Comparison of ENCODE assay signal across 30 cellular contexts in genomic region chr12:92765871-92766270, GRCh38.
"Had no signal": no experiment of that assay in that cellular context is flagged by ENCODE, and none has a peak within 500 bp of the region (broad histone marks: within the 10 kb centered on the region; RNA-seq: fewer than 3 reads in every experiment).

No MANE protein-coding gene starts in this region.

- H3K27me3 Mint-ChIP-seq: activated CD4-positive, alpha-beta T cell treated with anti-CD3 and anti-CD28 coated beads for 36 hours; activated CD4-positive, alpha-beta T cell treated with anti-CD3 and anti-CD28 coated beads, Interleukin-2, amount 10 ng/mL, durations not matched to agents 7 days and 5 days; brain had no signal

- H3K9me3 ChIP-seq: Peyer's patch, SJSA1, SK-N-SH had no signal

- H3K9me3 Mint-ChIP-seq: activated CD4-positive, alpha-beta T cell treated with anti-CD3 and anti-CD28 coated beads, Interleukin-2, amount 10 ng/mL, durations not matched to agents 7 days and 5 days; activated naive CD4-positive, alpha-beta T cell treated with anti-CD3 and anti-CD28 coated beads, Interleukin-2, amount 50 U/mL, for 24 hours; activated T-cell treated with anti-CD3 and anti-CD28 coated beads, Interleukin-2, amount 50 U/mL, for 24 hours; activated T-helper 2 cell treated with anti-CD3 and anti-CD28 coated beads, Interferon-gamma antibody, Interleukin-2, Interleukin-4, amounts not matched to agents 10 μg/mL and 5 μg/mL and 100 μg/mL, durations not matched to agents 14 hours and 24 hours and 36 hours; T-helper 1 cell treated with Interleukin-12 subunit alpha and Interleukin-12 subunit beta and Interleukin-4 antibody, amounts not matched to agents 30 μg/mL and 1 μg/mL, for 36 hours; T-helper 2 cell treated with Interferon-gamma antibody and Interleukin-4, amounts not matched to agents 5 μg/mL and 100 μg/mL, for 36 hours had no signal

- H3K27ac Mint-ChIP-seq: activated CD4-positive, alpha-beta T cell treated with anti-CD3 and anti-CD28 coated beads for 36 hours; activated CD4-positive, alpha-beta T cell treated with anti-CD3 and anti-CD28 coated beads, Interleukin-2, amount 10 ng/mL, durations not matched to agents 7 days and 5 days; activated CD8-positive, alpha-beta T cell treated with anti-CD3 and anti-CD28 coated beads, Interleukin-2, amount 10 ng/mL, durations not matched to agents 7 days and 5 days; activated naive CD4-positive, alpha-beta T cell treated with anti-CD3 and anti-CD28 coated beads, Interleukin-2, amount 50 U/mL, for 24 hours; activated naive CD8-positive, alpha-beta T cell treated with anti-CD3 and anti-CD28 coated beads, Interleukin-2, amount 10 ng/mL, durations not matched to agents 7 days and 5 days; activated T-cell treated with anti-CD3 and anti-CD28 coated beads, Interleukin-2, amount 50 U/mL, for 24 hours; activated T-helper 2 cell treated with anti-CD3 and anti-CD28 coated beads, Interferon-gamma antibody, Interleukin-2, Interleukin-4, amounts not matched to agents 10 μg/mL and 5 μg/mL and 100 μg/mL, durations not matched to agents 14 hours and 24 hours and 36 hours; brain; T-helper 1 cell treated with Interleukin-12 subunit alpha and Interleukin-12 subunit beta and Interleukin-4 antibody, amounts not matched to agents 30 μg/mL and 1 μg/mL, for 36 hours; T-helper 2 cell treated with Interferon-gamma antibody and Interleukin-4, amounts not matched to agents 5 μg/mL and 100 μg/mL, for 36 hours had no signal

- H3K9ac ChIP-seq: SK-N-SH had no signal

- H3K27me3 ChIP-seq: Peyer's patch, SJSA1 had no signal

- H3K4me3 ChIP-seq: Peyer's patch, SJSA1 had no signal

- H3K36me3 ChIP-seq: Peyer's patch, SJSA1 had no signal

- H3K36me3 Mint-ChIP-seq: activated naive CD4-positive, alpha-beta T cell treated with anti-CD3 and anti-CD28 coated beads, Interleukin-2, amount 50 U/mL, for 24 hours; activated naive CD8-positive, alpha-beta T cell treated with anti-CD3 and anti-CD28 coated beads, Interleukin-2, amount 10 ng/mL, durations not matched to agents 7 days and 5 days; brain had no signal

- H3K4me2 ChIP-seq: SK-N-SH had no signal

- H3K27ac ChIP-seq: Peyer's patch, SJSA1 had no signal

- ATAC-seq: activated CD4-positive, alpha-beta T cell treated with anti-CD3 and anti-CD28 coated beads for 36 hours; activated CD4-positive, CD25-positive, alpha-beta regulatory T cell treated with anti-CD3 and anti-CD28 coated beads, Interleukin-2, amount 50 U/mL, for 24 hours; activated CD8-positive, alpha-beta T cell treated with anti-CD3 and anti-CD28 coated beads, Interleukin-2, amount 10 ng/mL, durations not matched to agents 7 days and 5 days; PC-3 had no signal

- DNase-seq: activated CD4-positive, alpha-beta T cell treated with anti-CD3 and anti-CD28 coated beads for 36 hours; activated CD4-positive, alpha-beta T cell treated with anti-CD3 and anti-CD28 coated beads, Interleukin-2, amount 10 ng/mL, durations not matched to agents 7 days and 5 days; activated CD4-positive, alpha-beta T cell treated with anti-CD3 and anti-CD28 coated beads, Interleukin-2, amount 50 U/mL, for 48 hours; activated CD8-positive, alpha-beta T cell treated with anti-CD3 and anti-CD28 coated beads, Interleukin-2, amount 10 ng/mL, durations not matched to agents 7 days and 5 days; activated gamma-delta T cell; activated naive CD4-positive, alpha-beta T cell treated with Interleukin-2 at 50 U/mL for 16 hours; activated naive CD8-positive, alpha-beta T cell treated with anti-CD3 and anti-CD28 coated beads, Interleukin-2, amount 10 ng/mL, durations not matched to agents 7 days and 5 days; activated T-cell treated with anti-CD3 and anti-CD28 coated beads, Interleukin-2, amount 50 U/mL, for 24 hours; amygdala; caudate nucleus; Karpas-422; NCI-H1048; NCI-H1436 treated with DMSO at 0.1 percent for 48 hours; NCI-H1694 treated with DMSO at 0.1 percent for 48 hours; NCI-H2029; NCI-H345; NCI-H524 treated with DMSO at 0.1 percent for 48 hours; NK-92 treated with Interleukin-12 subunit alpha and Interleukin-12 subunit beta, amount 100 ng/mL, for 24 hours; PC-3; Peyer's patch; RPMI8226; SHP77 treated with DMSO at 0.1 percent for 48 hours; SK-N-SH had no signal

- H3K4me3 Mint-ChIP-seq: activated CD4-positive, alpha-beta T cell treated with anti-CD3 and anti-CD28 coated beads for 36 hours; activated CD4-positive, alpha-beta T cell treated with anti-CD3 and anti-CD28 coated beads, Interleukin-2, amount 10 ng/mL, durations not matched to agents 7 days and 5 days; activated CD8-positive, alpha-beta T cell treated with anti-CD3 and anti-CD28 coated beads, Interleukin-2, amount 10 ng/mL, durations not matched to agents 7 days and 5 days; activated naive CD4-positive, alpha-beta T cell treated with anti-CD3 and anti-CD28 coated beads, Interleukin-2, amount 50 U/mL, for 24 hours; activated naive CD8-positive, alpha-beta T cell treated with anti-CD3 and anti-CD28 coated beads, Interleukin-2, amount 10 ng/mL, durations not matched to agents 7 days and 5 days; activated T-cell treated with anti-CD3 and anti-CD28 coated beads, Interleukin-2, amount 50 U/mL, for 24 hours; brain; T-helper 1 cell treated with Interleukin-12 subunit alpha and Interleukin-12 subunit beta and Interleukin-4 antibody, amounts not matched to agents 30 μg/mL and 1 μg/mL, for 36 hours; T-helper 2 cell treated with Interferon-gamma antibody and Interleukin-4, amounts not matched to agents 5 μg/mL and 100 μg/mL, for 36 hours had no signal

- H3K4me1 ChIP-seq: Peyer's patch, SJSA1 had no signal
